In genomic region chr12:4825139-4825858, GRCh38 we compare ENCODE assay signal across 17 cellular contexts.
DNase-seq lines count a peak whose midpoint lies in the region; ATAC-seq, FAIRE-seq and TF ChIP-seq lines count a peak whose summit lies in the region.
"Had no signal": no experiment of that assay in that cellular context is flagged by ENCODE, and none has a peak within 500 bp of the region (broad histone marks: within the 10 kb centered on the region; RNA-seq: fewer than 3 reads in every experiment).

No MANE protein-coding gene starts in this region.

- no peak overlapping the region for H3K4me3 ChIP-seq in HUES48 (ENCODE audit: low read depth, low read length)
- no peak overlapping the region for H3K4me3 ChIP-seq in MG63
- H3K4me3 ChIP-seq: transverse colon had no signal

- H3K9me3 ChIP-seq in HUES48 (ENCODE audit: control insufficient read depth, insufficient read depth, low read length) (no peaks in the 10 kb centered on the region), MG63 (no peaks in the 10 kb centered on the region)
- H3K9me3 ChIP-seq: transverse colon had no signal

- H3K36me3 ChIP-seq in HUES48 (ENCODE audit: control insufficient read depth, insufficient read depth, low read length) = no peaks in the 10 kb centered on the region
- no peaks in the 10 kb centered on the region for H3K36me3 ChIP-seq in MG63
- H3K36me3 ChIP-seq: transverse colon had no signal

- H3K4me1 Mint-ChIP-seq in T-cell (peaks cover 57 to 72% (median 59%) of the 10 kb centered on the region in 3 donors), immature natural killer cell (peaks cover 61 to 64% of the 10 kb centered on the region in 2 donors)

- no peak for TF ChIP-seq POLR2A in H54 (IDR thresholded peaks at IDR 0.05; ENCODE audit: low read depth, low read length)

- no peaks in the 10 kb centered on the region for H3K4me1 ChIP-seq in HUES48 (ENCODE audit: control insufficient read depth, insufficient read depth, low read length)
- H3K4me1 ChIP-seq: transverse colon had no signal

- no peaks in the 10 kb centered on the region for H3K27me3 Mint-ChIP-seq in T-cell
- peaks cover 2 to 4% (median 3%) of the 10 kb centered on the region in 3 donors for H3K27me3 Mint-ChIP-seq in immature natural killer cell (ENCODE audit: low read depth in 3 of 3)
- H3K27me3 Mint-ChIP-seq: activated naive CD4-positive, alpha-beta T cell treated with anti-CD3 and anti-CD28 coated beads, Interleukin-2, amount 50 U/mL, for 24 hours had no signal

- CTCF ChIA-PET in T-cell (lab: Charles Lee) = interaction anchor here in 1 of 2 donors (0.6 kb wide), 1 partner anchor 9 kb away, joined by 4 read pairs; no protein-coding TSS in a partner anchor

- peak overlapping the region; percentile 42 for H3K27ac ChIP-seq in HUES48 (ENCODE audit: low read depth, low read length)
- H3K27ac ChIP-seq: transverse colon had no signal

- peak overlapping the region in 1 of 3 donors; percentile 46 for H3K4me3 Mint-ChIP-seq in T-cell
- H3K4me3 Mint-ChIP-seq in immature natural killer cell = peak overlapping the region; percentile 49 to 69 (median 63)
- H3K4me3 Mint-ChIP-seq: activated naive CD4-positive, alpha-beta T cell treated with anti-CD3 and anti-CD28 coated beads, Interleukin-2, amount 50 U/mL, for 24 hours; dendritic cell treated with granulocyte-macrophage colony-stimulating factor and Interleukin-4, amounts not matched to agents 40 ng/mL and 50 ng/mL, for 4 days; neural crest cell had no signal

- FAIRE-seq in H54 (lab: Jason Lieb, UNC) = no peak

- ATAC-seq in T-cell (replicated peaks in 1 of 4) (peak; percentile 66 to 76 (median 68)), HG03039 (IDR thresholded peaks at IDR 0.05; ENCODE audit: unreplicated experiment) (no peak)

- no peaks in the 10 kb centered on the region for H3K9me3 Mint-ChIP-seq in T-cell
- H3K9me3 Mint-ChIP-seq in immature natural killer cell = no peaks in the 10 kb centered on the region
- H3K9me3 Mint-ChIP-seq: activated naive CD4-positive, alpha-beta T cell treated with anti-CD3 and anti-CD28 coated beads, Interleukin-2, amount 50 U/mL, for 24 hours; dendritic cell treated with granulocyte-macrophage colony-stimulating factor and Interleukin-4, amounts not matched to agents 40 ng/mL and 50 ng/mL, for 4 days; neural crest cell had no signal

- H3K36me3 Mint-ChIP-seq in T-cell = no peaks in the 10 kb centered on the region
- H3K36me3 Mint-ChIP-seq in immature natural killer cell = peaks cover 0 to 9% (median 0%) of the 10 kb centered on the region in 3 donors
- H3K36me3 Mint-ChIP-seq: activated naive CD4-positive, alpha-beta T cell treated with anti-CD3 and anti-CD28 coated beads, Interleukin-2, amount 50 U/mL, for 24 hours had no signal

- H3K27me3 ChIP-seq in HUES48 (ENCODE audit: control insufficient read depth, insufficient read depth, low read length) = no peaks in the 10 kb centered on the region
- no peaks in the 10 kb centered on the region; the same call in 1 of the 2 replicates for H3K27me3 ChIP-seq in MG63

- H3K27ac Mint-ChIP-seq in T-cell (peak overlapping the region; percentile 82 to 88), immature natural killer cell (peak overlapping the region in 5 of 6 donors; percentile 46 to 89 (median 79))
- H3K27ac Mint-ChIP-seq: activated naive CD4-positive, alpha-beta T cell treated with anti-CD3 and anti-CD28 coated beads, Interleukin-2, amount 50 U/mL, for 24 hours; dendritic cell treated with granulocyte-macrophage colony-stimulating factor and Interleukin-4, amounts not matched to agents 40 ng/mL and 50 ng/mL, for 4 days had no signal

- H3K9ac ChIP-seq in HUES48 (ENCODE audit: low read depth, low read length) = no peak overlapping the region

- POLR2A ChIA-PET in T-cell (lab: Charles Lee) = no interaction called here

- peak; percentile 52 for DNase-seq in CMK (ENCODE audit: low read depth)
- no peak for DNase-seq in T-cell
- DNase-seq in immature natural killer cell = peak in 2 of 3 donors; percentile 10 to 22
- no peak for DNase-seq in MG63
- DNase-seq in H54 (ENCODE audit: insufficient read length, low spot score) = no peak
- DNase-seq in COLO668 (lab: John Stamatoyannopoulos, UW; ENCODE audit: unreplicated experiment) = no peak
- DNase-seq: activated CD4-positive, CD25-positive, alpha-beta regulatory T cell; foreskin melanocyte; NCI-H1417; NCI-H524; SHP77 treated with DMSO at 0.1 percent for 48 hours; transverse colon had no signal

Comparison
In these comparisons a context has a peak if more than half of its experiments do, and no peak if none do; other contexts are left out.
1. DNase-seq: peak in CMK (single experiment) and immature natural killer cell (2 of 3); none in T-cell (0 of 34), MG63 (single experiment), H54 (single experiment) and COLO668 (single experiment).